8 cellular contexts compared by ENCODE assay signal in genomic region chr12:93741741-93742085, GRCh38.
DNase-seq lines count a peak whose midpoint lies in the region; TF ChIP-seq lines count a peak whose summit lies in the region.

No MANE protein-coding gene starts in this region.

- H3K27me3 ChIP-seq in H7 (ENCODE audit: control insufficient read depth, insufficient read depth, low read length) (no peaks in the 10 kb centered on the region), breast epithelium (no peaks in the 10 kb centered on the region)

- TF ChIP-seq POLR2A in breast epithelium (IDR thresholded peaks at IDR 0.05), result no peak

- H3K27ac ChIP-seq in breast epithelium (peak overlapping the region; percentile 76 to 93), substantia nigra (ENCODE audit: low read depth, low read length, poor library complexity, severe bottlenecking) (peak overlapping the region; percentile 26)

- peaks cover 0 to 6% of the 10 kb centered on the region in 2 donors for H3K4me1 ChIP-seq in breast epithelium

- peak; percentile 31 for DNase-seq in GM04503 (ENCODE audit: low read depth)
- peak; percentile 75 for DNase-seq in H7
- peak; percentile 74 for DNase-seq in NCI-H69 (lab: John Stamatoyannopoulos, UW)
- no peak for DNase-seq in breast epithelium (ENCODE audit: low spot score in 2 of 2)
- DNase-seq in kidney glomerular epithelial cell (lab: John Stamatoyannopoulos, UW), result peak; percentile 32
- peak in 2 of 49 donors; percentile 11 to 30 for DNase-seq in substantia nigra (lab: John Stamatoyannopoulos, UW)
- no peak for DNase-seq in SW 1271 (lab: John Stamatoyannopoulos, UW)
- no peak for DNase-seq in pons (ENCODE audit: low spot score)

- H3K36me3 ChIP-seq in H7 (replicated peaks; ENCODE audit: control insufficient read depth, insufficient read depth, low read length), result no peaks in the 10 kb centered on the region
- H3K36me3 ChIP-seq in breast epithelium, result no peaks in the 10 kb centered on the region

- intact Hi-C loops in breast epithelium (cut with DNase I; ENCODE audit: low total_unique reads), result no loop called here

- peak overlapping the region; percentile 49 for H3K4me3 ChIP-seq in H7 (ENCODE audit: insufficient read depth, low read depth, low read length)
- H3K4me3 ChIP-seq in breast epithelium, result peak overlapping the region; percentile 57 to 68 (median 59)

- H3K9me3 ChIP-seq in breast epithelium, result no peaks in the 10 kb centered on the region

- no peak for TF ChIP-seq CTCF in breast epithelium (IDR thresholded peaks at IDR 0.05)

Comparison
In these comparisons a context has a peak if more than half of its experiments do, and no peak if none do; other contexts are left out.
1. DNase-seq: peak in GM04503 (single experiment), H7 (single experiment), NCI-H69 (single experiment) and kidney glomerular epithelial cell (single experiment); none in breast epithelium (0 of 2), SW 1271 (0 of 2) and pons (single experiment).